8 cellular contexts compared by ENCODE assay signal in genomic region chr14:21476526-21476924, GRCh38. TPM values are rescaled to one million over a fixed set of nuclear protein-coding genes. Genes with fewer than 3 reads are reported as not detected.
DNase-seq lines count a peak whose midpoint lies in the region; ATAC-seq and TF ChIP-seq lines count a peak whose summit lies in the region.

No MANE protein-coding gene starts in this region.

- TF ChIP-seq POLR2A in heart left ventricle (IDR thresholded peaks at IDR 0.05), result no peak
- no peak for TF ChIP-seq POLR2A in prostate gland (IDR thresholded peaks at IDR 0.05)

- H3K27me3 ChIP-seq in heart left ventricle (no peaks in the 10 kb centered on the region), prostate gland (replicated peaks; ENCODE audit: insufficient read depth) (no peaks in the 10 kb centered on the region)

- peak; percentile 83 for DNase-seq in Daoy (ENCODE audit: low read depth)
- DNase-seq in NCI-H774 (lab: John Stamatoyannopoulos, UW), result peak; percentile 92
- DNase-seq in activated gamma-delta T cell treated with anti-CD3 and anti-CD28 coated beads, Interleukin-2, amount 50 U/mL, for 16 hours (ENCODE audit: low read depth), result peak; percentile 71
- DNase-seq in heart left ventricle, result peak; percentile 85 to 90 (median 88)
- peak; percentile 91 for DNase-seq in prostate gland (ENCODE audit: low spot score)
- DNase-seq in GM10248 (ENCODE audit: extremely low spot score), result no peak
- DNase-seq in superior temporal gyrus (ENCODE audit: extremely low spot score), result no peak

- WGBS in heart left ventricle, 4 donors, result 0 to 2% (median 1%) methylated on average over 11 to 27 of the region's 27 CpGs
- under 1% methylated on average over 21 of the region's 27 CpGs for WGBS in prostate gland

- POLR2A ChIA-PET in GM10248 (lab: Yijun Ruan, JAX), result interaction anchor here (0.6 to 2.0 kb wide), 4 partner anchors 27 to 1186 kb away, joined by 3 to 7 read pairs (median 5); partner anchors contain the start of gene METTL3

- no peak for TF ChIP-seq CTCF in heart left ventricle (IDR thresholded peaks at IDR 0.05)
- no peak for TF ChIP-seq CTCF in prostate gland (IDR thresholded peaks at IDR 0.05)
- no peak for TF ChIP-seq CTCF in GM10248 (IDR thresholded peaks at IDR 0.05; ENCODE audit: control extremely low read depth, extremely low read depth, low read depth, missing control alignments)

- H3K4me1 ChIP-seq in heart left ventricle, result peaks cover 7 to 31% (median 19%) of the 10 kb centered on the region in 12 donors
- no peaks in the 10 kb centered on the region for H3K4me1 ChIP-seq in prostate gland (replicated peaks)

- H3K27ac ChIP-seq in heart left ventricle (peak overlapping the region; percentile 11 to 90 (median 82)), prostate gland (peak overlapping the region; percentile 93 to 95)

- CTCF ChIA-PET in GM10248 (lab: Yijun Ruan, JAX), result interaction anchor here (0.6 to 4.1 kb wide), 22 partner anchors 12 to 221 kb away, joined by 3 to 34 read pairs (median 4); partner anchors contain the start of genes CHD8 and METTL3

- peak overlapping the region; percentile 4 to 98 (median 84) for H3K4me3 ChIP-seq in heart left ventricle
- peak overlapping the region; percentile 84 to 86 for H3K4me3 ChIP-seq in prostate gland

- H3K9me3 ChIP-seq in heart left ventricle (no peaks in the 10 kb centered on the region), prostate gland (no peaks in the 10 kb centered on the region)

- intact Hi-C loops in heart left ventricle (cut with DNase I), result loop anchor here in 6 of 10 donors (1.0 to 5.0 kb wide), 7 partner anchors 20 to 94 kb away; partner anchors contain the start of genes CHD8 (in 4 of the 6), METTL3 (in 3 of the 6) and SUPT16H (in 1 of the 6)
- intact Hi-C loops in prostate gland (cut with DNase I), result loop anchor here (2.0 kb wide), 1 partner anchor 20 kb away; the partner anchor contains the start of gene CHD8

- peaks cover 0 to 54% (median 42%) of the 10 kb centered on the region in 9 donors for H3K36me3 ChIP-seq in heart left ventricle
- no peaks in the 10 kb centered on the region for H3K36me3 ChIP-seq in prostate gland

- ATAC-seq in GM21825 (IDR thresholded peaks at IDR 0.05; ENCODE audit: unreplicated experiment) (peak; percentile 31), heart left ventricle (peak; percentile 72 to 88 (median 84))

RNA-seq across cellular contexts. Expression of gene RAB2B, which starts 0.2 kb away (rescaled TPM):
- 15.8 and 32.9 TPM in 2 replicates for total RNA-seq in Daoy (2014; rRNA removed; shearing (Covaris generic))
- total RNA-seq in heart left ventricle, result 10 to 100 TPM; 13.3 to 24.5 (median 17.2) TPM
- polyA plus RNA-seq in heart left ventricle, result 10 to 100 TPM in 1 of 2 donors, 1 to 10 TPM in 1; 7.0 to 12.6 TPM
- total RNA-seq in prostate gland, result 10 to 100 TPM; 25.1 to 35.9 TPM

RNA-seq across cellular contexts. Expression of gene TOX4, which starts 0.5 kb away (rescaled TPM):
- 19.2 and 25.5 TPM in 2 replicates for total RNA-seq in Daoy (2014; rRNA removed; shearing (Covaris generic))
- 100 to 1,000 TPM in 1 of 9 donors, 10 to 100 TPM in 8; 51.1 to 100 (median 87.4) TPM for total RNA-seq in heart left ventricle
- polyA plus RNA-seq in heart left ventricle, result 10 to 100 TPM; 16.2 to 59.7 TPM
- 10 to 100 TPM; 53.2 to 58.2 TPM for total RNA-seq in prostate gland

RNA-seq across cellular contexts. Expression of gene CHD8, which starts 20.6 kb away (rescaled TPM):
- 42.4 and 42.6 TPM in 2 replicates for total RNA-seq in Daoy (2014; rRNA removed; shearing (Covaris generic))
- total RNA-seq in heart left ventricle (10 to 100 TPM; 24.7 to 56.9 (median 42.3) TPM), prostate gland (10 to 100 TPM; 63.6 to 67.0 TPM)
- polyA plus RNA-seq in heart left ventricle, result 10 to 100 TPM; 19.0 to 21.2 TPM

RNA-seq across cellular contexts. Expression of gene METTL3, which starts 34.6 kb away (rescaled TPM):
- total RNA-seq in Daoy (2014; rRNA removed; shearing (Covaris generic)), result 121 and 158 TPM in 2 replicates
- 10 to 100 TPM; 21.0 to 37.0 (median 25.2) TPM for total RNA-seq in heart left ventricle
- 10 to 100 TPM; 25.8 to 26.8 TPM for polyA plus RNA-seq in heart left ventricle
- total RNA-seq in prostate gland, result 10 to 100 TPM; 48.3 to 71.5 TPM

RNA-seq across cellular contexts. Expression of gene SALL2, which starts 49.6 kb away (rescaled TPM):
- 3.3 and 4.7 TPM in 2 replicates for total RNA-seq in Daoy (2014; rRNA removed; shearing (Covaris generic))
- total RNA-seq in heart left ventricle (1 to 10 TPM; 2.5 to 9.4 (median 3.9) TPM), prostate gland (10 to 100 TPM in 1 of 2 donors, 1 to 10 TPM in 1; 8.1 to 10.2 TPM)
- polyA plus RNA-seq in heart left ventricle, result 1 to 10 TPM; 1.4 to 1.8 TPM

Comparison
In these comparisons a context has a peak if more than half of its experiments do, and no peak if none do; other contexts are left out.
1. DNase-seq: peak in Daoy (single experiment), NCI-H774 (single experiment), activated gamma-delta T cell treated with anti-CD3 and anti-CD28 coated beads, Interleukin-2, amount 50 U/mL, for 16 hours (single experiment), heart left ventricle (5 of 5) and prostate gland (single experiment); none in GM10248 (single experiment) and superior temporal gyrus (single experiment).